11 cellular contexts compared by ENCODE assay signal in genomic region chr4:156931267-156931666, GRCh38. TPM values are rescaled to one million over a fixed set of nuclear protein-coding genes. Genes with fewer than 3 reads are reported as not detected.
A peak's percentile ranks its signal among the peaks of the same experiment; 100 is the strongest.
DNase-seq lines count a peak whose midpoint lies in the region; ATAC-seq and TF ChIP-seq lines count a peak whose summit lies in the region.
"Had no signal": no experiment of that assay in that cellular context is flagged by ENCODE, and none has a peak within 500 bp of the region (broad histone marks: within the 10 kb centered on the region; RNA-seq: fewer than 3 reads in every experiment).

No MANE protein-coding gene starts in this region.

- H3K9me3 ChIP-seq in SJSA1 (replicated peaks) = peaks cover 5% of the 10 kb centered on the region; the same call in 1 of the 2 replicates
- no peaks in the 10 kb centered on the region for H3K9me3 ChIP-seq in colonic mucosa

- intact Hi-C loops in sciatic nerve (cut with DNase I) = no loop called here
- intact Hi-C loops in colonic mucosa (cut with DNase I) = no loop called here

- no peaks in the 10 kb centered on the region for H3K27me3 ChIP-seq in SJSA1 (replicated peaks)
- H3K27me3 ChIP-seq in colonic mucosa = no peaks in the 10 kb centered on the region

- H3K9ac ChIP-seq in colonic mucosa (ENCODE audit: low read depth in 2 of 2, low read length in 2 of 2) = no peak overlapping the region

- DNase-seq in GM04504 (ENCODE audit: low read depth) (peak; percentile 58), SJSA1 (ENCODE audit: low read depth in 1 of 2, low spot score in 2 of 2) (peak; percentile 87 to 95), fibroblast of the aortic adventitia (ENCODE audit: low read depth) (peak; percentile 94), sciatic nerve (ENCODE audit: low spot score) (no peak), colonic mucosa (no peak), NCI-H2107 (lab: John Stamatoyannopoulos, UW) (no peak)
- DNase-seq in effector CD8-positive, alpha-beta T cell (lab: John Stamatoyannopoulos, UW) = no peak
- DNase-seq in activated CD4-positive, alpha-beta T cell treated with anti-CD3 and anti-CD28 coated beads, Interleukin-2, amount 50 U/mL, for 4 hours = no peak
- DNase-seq: NCI-H1092; stimulated activated CD4-positive, alpha-beta T cell treated with anti-CD3 and anti-CD28 coated beads, Interleukin-1b, Interleukin-23, amount 100 ng/mL, for 48 hours had no signal

- peak; percentile 41 for ATAC-seq in sciatic nerve

- H3K36me3 ChIP-seq in SJSA1 = peaks cover 2% of the 10 kb centered on the region
- H3K36me3 ChIP-seq in colonic mucosa = no peaks in the 10 kb centered on the region

- H3K4me1 ChIP-seq in SJSA1 (replicated peaks) (peaks cover 47% of the 10 kb centered on the region), colonic mucosa (no peaks in the 10 kb centered on the region)

- H3K4me3 ChIP-seq in SJSA1 = no peak overlapping the region
- no peak overlapping the region for H3K4me3 ChIP-seq in fibroblast of the aortic adventitia (ENCODE audit: low read depth, low read length)
- H3K4me3 ChIP-seq in colonic mucosa = no peak overlapping the region
- H3K4me3 ChIP-seq: coronary artery had no signal

- TF ChIP-seq CTCF in fibroblast of the aortic adventitia (IDR thresholded peaks at IDR 0.05; ENCODE audit: insufficient read depth, low read length) (no peak), colonic mucosa (IDR thresholded peaks at IDR 0.05) (no peak)

- H3K27ac ChIP-seq in SJSA1 = peak overlapping the region; percentile 88
- no peak overlapping the region for H3K27ac ChIP-seq in colonic mucosa
- H3K27ac ChIP-seq: coronary artery had no signal

RNA-seq across cellular contexts. Expression of gene PDGFC, which starts 40.3 kb away (rescaled TPM):
- total RNA-seq in SJSA1 (2014; rRNA removed; shearing (Covaris generic)) = 63.0 and 73.1 TPM in 2 replicates
- total RNA-seq in fibroblast of the aortic adventitia (ENCODE audit: low replicate concordance) (30.5 and 42.8 TPM in 2 replicates), sciatic nerve (12.0 TPM), colonic mucosa (1 to 10 TPM; 3.9 to 8.3 TPM)

Comparison
In these comparisons a context has a peak if more than half of its experiments do, and no peak if none do; other contexts are left out.
1. DNase-seq: peak in GM04504 (single experiment), SJSA1 (2 of 2) and fibroblast of the aortic adventitia (single experiment); none in sciatic nerve (single experiment), colonic mucosa (single experiment), effector CD8-positive, alpha-beta T cell (single experiment), NCI-H2107 (single experiment) and activated CD4-positive, alpha-beta T cell treated with anti-CD3 and anti-CD28 coated beads, Interleukin-2, amount 50 U/mL, for 4 hours (0 of 2).